32 cellular contexts compared by ENCODE assay signal in genomic region chr2:107584577-107584976, GRCh38.
A peak's percentile ranks its signal among the peaks of the same experiment; 100 is the strongest.
DNase-seq lines count a peak whose midpoint lies in the region; ATAC-seq and TF ChIP-seq lines count a peak whose summit lies in the region.
"Had no signal": no experiment of that assay in that cellular context is flagged by ENCODE, and none has a peak within 500 bp of the region (broad histone marks: within the 10 kb centered on the region; RNA-seq: fewer than 3 reads in every experiment).

No MANE protein-coding gene starts in this region.

- H3K4me3 ChIP-seq in PC-3 (ENCODE audit: low read length) = no peak overlapping the region
- H3K4me3 ChIP-seq in cardiac fibroblast (replicated peaks in 1 of 2; ENCODE audit: low read depth in 2 of 2, low read length in 2 of 2) = no peak overlapping the region
- no peak overlapping the region for H3K4me3 ChIP-seq in testis
- H3K4me3 ChIP-seq: BLaER1 treated with 17β-estradiol and CSF1 and Interleukin-3, amounts not matched to agents 10 nM and 100 nM; K562; PC-9; transverse colon had no signal

- H3K36me3 ChIP-seq in PC-3 (ENCODE audit: low read depth, low read length) = no peaks in the 10 kb centered on the region
- no peaks in the 10 kb centered on the region for H3K36me3 ChIP-seq in testis (ENCODE audit: low read depth, missing control alignments)
- H3K36me3 ChIP-seq: BLaER1 treated with 17β-estradiol and CSF1 and Interleukin-3, amounts not matched to agents 10 nM and 100 nM; transverse colon had no signal

- H3K4me2 ChIP-seq in PC-3 (ENCODE audit: low read length) = no peak overlapping the region
- H3K4me2 ChIP-seq: BLaER1 treated with 17β-estradiol and CSF1 and Interleukin-3, amounts not matched to agents 10 nM and 100 nM; PC-9 had no signal

- ATAC-seq in PC-3 = no peak
- ATAC-seq: K562, sciatic nerve had no signal

- CTCF ChIA-PET in PC-3 (lab: Charles Lee) = no interaction called here

- H3K9ac ChIP-seq in PC-3 (ENCODE audit: low read length) = no peak overlapping the region
- H3K9ac ChIP-seq: BLaER1 treated with 17β-estradiol and CSF1 and Interleukin-3, amounts not matched to agents 10 nM and 100 nM had no signal

- no peak overlapping the region for H3K27ac ChIP-seq in PC-3 (ENCODE audit: low read length)
- no peak overlapping the region for H3K27ac ChIP-seq in testis
- H3K27ac ChIP-seq: BLaER1 treated with 17β-estradiol and CSF1 and Interleukin-3, amounts not matched to agents 10 nM and 100 nM; PC-9; transverse colon had no signal

- no peak for TF ChIP-seq POLR2A in testis (IDR thresholded peaks at IDR 0.05)

- TF ChIP-seq CTCF in PC-3 (conservative IDR thresholded peaks at IDR 0.05; ENCODE audit: low read depth, low read length) (no peak), cardiac fibroblast (IDR thresholded peaks at IDR 0.05; ENCODE audit: low read depth, low read length) (no peak), testis (IDR thresholded peaks at IDR 0.05) (no peak)

- no peaks in the 10 kb centered on the region for H3K9me2 ChIP-seq in PC-3 (replicated peaks; ENCODE audit: low read length)

- H3K27me3 ChIP-seq in PC-3 (ENCODE audit: low read length) (peaks cover 7% of the 10 kb centered on the region; the same call in 1 of the 2 replicates), testis (no peaks in the 10 kb centered on the region)
- H3K27me3 ChIP-seq: BLaER1 treated with 17β-estradiol and CSF1 and Interleukin-3, amounts not matched to agents 10 nM and 100 nM; transverse colon had no signal

- WGBS in testis, 2 donors = 95 to 100% methylated on average over 1 of the region's 1 CpG

- intact Hi-C loops in PC-3 (cut with micrococcal nuclease) = no loop called here
- intact Hi-C loops in testis (cut with DNase I; ENCODE audit: low total_unique reads) = no loop called here

- BruUV-seq in PC-3 (replicated peaks; lab: Mats Ljungman, UMichigan) = no TSS peak

- H3K9me3 ChIP-seq in PC-3 (ENCODE audit: low read length) = no peaks in the 10 kb centered on the region
- H3K9me3 ChIP-seq in testis = no peaks in the 10 kb centered on the region
- H3K9me3 ChIP-seq: BLaER1 treated with 17β-estradiol and CSF1 and Interleukin-3, amounts not matched to agents 10 nM and 100 nM; transverse colon had no signal

- H3K4me1 ChIP-seq in PC-3 (ENCODE audit: insufficient read depth, low read length) (peaks cover 23% of the 10 kb centered on the region), testis (no peaks in the 10 kb centered on the region)
- H3K4me1 ChIP-seq: transverse colon had no signal

- DNase-seq in ELR (ENCODE audit: low read depth) (peak; percentile 84), PC-3 (peak; percentile 62), cardiac fibroblast (ENCODE audit: low read depth in 2 of 2) (peak; percentile 41 to 63), kidney tubule cell (ENCODE audit: low spot score) (peak; percentile 32), putamen (ENCODE audit: low spot score) (no peak), AG08396 (ENCODE audit: low spot score) (no peak), testis (no peak), SIG-M5 treated with dmso at 0.1 percent for 504 hours (lab: John Stamatoyannopoulos, UW; ENCODE audit: unreplicated experiment) (no peak)
- DNase-seq: activated CD4-positive, alpha-beta memory T cell treated with anti-CD3 and anti-CD28 coated beads, Interleukin-2, amount 10 ng/mL, durations not matched to agents 7 days and 5 days; activated CD8-positive, alpha-beta memory T cell treated with anti-CD3 and anti-CD28 coated beads, Interleukin-2, amount 50 U/mL, for 48 hours; activated naive CD4-positive, alpha-beta T cell treated with anti-CD3 and anti-CD28 coated beads, Interleukin-2, amount 10 ng/mL, durations not matched to agents 7 days and 5 days; amniotic stem cell; cortex of kidney; DMS153; effector memory CD4-positive, alpha-beta T cell; erythroblast; head of caudate nucleus; islet precursor cell; NCI-H1417; NCI-H2081; NCI-H226; NCI-H526 treated with DMSO at 0.1 percent for 48 hours; NK-92 treated with Interleukin-12 subunit alpha and Interleukin-12 subunit beta, amount 100 ng/mL, for 24 hours; PC-9; posterior cingulate gyrus; SHP77; stimulated activated CD4-positive, alpha-beta T cell treated with anti-CD3 and anti-CD28 coated beads, Interleukin-4, amount 100 ng/mL, for 24 hours; T-helper 9 cell; transverse colon had no signal

- no peaks in the 10 kb centered on the region for H3F3A ChIP-seq in PC-3 (ENCODE audit: low read length, unreplicated experiment)

- POLR2A ChIA-PET in PC-3 (lab: Charles Lee; ENCODE audit: unreplicated experiment) = no interaction called here

- no peaks in the 10 kb centered on the region for H4K20me1 ChIP-seq in PC-3 (ENCODE audit: low read length)
- H4K20me1 ChIP-seq: BLaER1 treated with 17β-estradiol and CSF1 and Interleukin-3, amounts not matched to agents 10 nM and 100 nM had no signal

- H3K79me2 ChIP-seq in PC-3 (ENCODE audit: low read length) = no peaks in the 10 kb centered on the region

- no peak overlapping the region for H2AFZ ChIP-seq in PC-3 (ENCODE audit: low read length)
- H2AFZ ChIP-seq: PC-9 had no signal

Comparison
In these comparisons a context has a peak if more than half of its experiments do, and no peak if none do; other contexts are left out.
1. DNase-seq: peak in ELR (single experiment), PC-3 (single experiment), cardiac fibroblast (2 of 2) and kidney tubule cell (single experiment); none in putamen (single experiment), AG08396 (single experiment), testis (single experiment) and SIG-M5 treated with dmso at 0.1 percent for 504 hours (single experiment).